13 cellular contexts compared by ENCODE assay signal in the genomic region with DNA sequence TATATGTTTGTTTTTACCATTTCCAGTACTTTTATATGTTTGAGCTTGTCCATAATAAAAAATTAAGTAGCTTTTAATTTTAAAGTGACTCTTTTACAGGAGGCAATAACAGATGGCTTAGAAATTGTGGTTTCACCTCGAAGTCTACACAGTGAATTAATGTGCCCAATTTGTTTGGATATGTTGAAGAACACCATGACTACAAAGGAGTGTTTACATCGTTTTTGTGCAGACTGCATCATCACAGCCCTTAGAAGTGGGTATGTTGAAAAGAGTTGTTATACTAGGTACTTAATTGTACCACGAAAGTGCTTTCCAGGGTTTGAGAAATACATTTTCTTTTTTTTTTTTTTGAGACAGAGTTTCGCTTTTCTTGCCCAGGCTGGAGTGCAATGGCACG. TPM values are rescaled to one million over a fixed set of nuclear protein-coding genes. Genes with fewer than 3 reads are reported as not detected.
DNase-seq lines count a peak whose midpoint lies in the region.
"Had no signal": no experiment of that assay in that cellular context is flagged by ENCODE, and none has a peak within 500 bp of the region (broad histone marks: within the 10 kb centered on the region; RNA-seq: fewer than 3 reads in every experiment).

No MANE protein-coding gene starts in this region.

- DNase-seq in NCI-H748 (lab: John Stamatoyannopoulos, UW; ENCODE audit: unreplicated experiment) (peak; percentile 63), NCI-H748 treated with DMSO at 0.1 percent for 48 hours (lab: John Stamatoyannopoulos, UW) (no peak), M059J (ENCODE audit: low read depth) (peak; percentile 45), NCI-H774 (lab: John Stamatoyannopoulos, UW) (peak; percentile 62), NCI-H2227 treated with DMSO at 0.1 percent for 48 hours (lab: John Stamatoyannopoulos, UW) (no peak), NCI-H226 (no peak), retina (no peak)
- DNase-seq: CD4-positive, alpha-beta T cell; NCI-H2171; NCI-H446 treated with DMSO at 0.1 percent for 48 hours; NCI-H69; PC-9; SJCRH30 had no signal

RNA-seq across cellular contexts. Expression of gene RNF2, which starts 46.1 kb away (rescaled TPM):
- 25.0 and 25.4 TPM in 2 replicates for total RNA-seq in M059J (2014; rRNA removed; shearing (Covaris generic))

Comparison
In these comparisons a context has a peak if more than half of its experiments do, and no peak if none do; other contexts are left out.
1. DNase-seq: peak in NCI-H748 (single experiment), M059J (single experiment) and NCI-H774 (single experiment); none in NCI-H748 treated with DMSO at 0.1 percent for 48 hours (single experiment), NCI-H2227 treated with DMSO at 0.1 percent for 48 hours (single experiment), NCI-H226 (single experiment) and retina (single experiment).